In the genomic region with DNA sequence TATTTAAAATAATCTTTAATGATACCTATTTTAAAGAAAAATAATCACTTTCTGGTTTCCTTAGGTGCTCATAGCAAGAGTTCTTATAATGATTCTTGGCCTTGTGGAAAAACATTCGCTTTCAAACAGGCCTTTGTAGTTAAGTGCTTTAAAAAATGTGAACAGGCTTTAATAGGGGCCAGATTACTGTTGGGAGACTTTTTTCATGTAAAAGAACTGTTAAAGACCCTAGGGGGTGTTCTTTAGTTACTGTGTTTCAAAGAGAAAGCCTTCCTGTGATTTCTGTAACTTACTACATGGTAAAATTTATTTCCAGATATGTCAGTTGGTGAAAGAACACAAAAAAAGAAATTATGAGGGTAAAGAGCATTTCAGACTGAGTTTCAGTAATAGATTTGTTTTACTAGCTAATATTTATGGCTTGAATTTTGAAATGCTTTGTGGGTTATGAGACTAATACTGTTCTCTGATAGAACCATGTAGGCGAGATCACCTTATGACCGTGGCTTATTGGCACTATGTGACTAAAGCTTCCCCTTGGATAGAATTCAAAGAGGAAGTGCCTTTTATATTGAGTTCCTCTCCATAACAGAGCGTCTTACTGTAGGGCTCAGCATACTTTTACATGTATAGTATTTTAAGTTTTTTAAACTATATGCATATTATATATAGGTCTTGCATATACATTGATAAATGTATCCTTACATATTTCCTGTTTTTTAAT, we compare ENCODE assay signal across 13 cellular contexts.
DNase-seq lines count a peak whose midpoint lies in the region; ATAC-seq and TF ChIP-seq lines count a peak whose summit lies in the region.
"Had no signal": no experiment of that assay in that cellular context is flagged by ENCODE, and none has a peak within 500 bp of the region (broad histone marks: within the 10 kb centered on the region; RNA-seq: fewer than 3 reads in every experiment).

No MANE protein-coding gene starts in this region.

- H3K4me1 ChIP-seq in NT2/D1 (ENCODE audit: insufficient read depth, insufficient read length) (no peaks in the 10 kb centered on the region), mucosa of descending colon (ENCODE audit: low read depth) (no peaks in the 10 kb centered on the region), osteoblast (ENCODE audit: insufficient read depth, low read length) (no peaks in the 10 kb centered on the region), neuronal stem cell (ENCODE audit: control insufficient read depth in 2 of 2, insufficient read depth in 1 of 2, low read depth in 1 of 2, low read length in 2 of 2) (no peaks in the 10 kb centered on the region)

- peak overlapping the region; percentile 13 for H3K27ac ChIP-seq in epithelial cell of prostate
- H3K27ac ChIP-seq in osteoblast (ENCODE audit: low read depth, low read length) = no peak overlapping the region
- no peak overlapping the region for H3K27ac ChIP-seq in neuronal stem cell (replicated peaks; ENCODE audit: low read length)

- H2BK120ac ChIP-seq in neuronal stem cell (ENCODE audit: low read depth, low read length) = no peak overlapping the region

- H3K79me1 ChIP-seq in neuronal stem cell (ENCODE audit: low read depth, low read length) = peaks cover 2% of the 10 kb centered on the region

- H3K4me3 ChIP-seq in H7 (ENCODE audit: insufficient read depth, low read depth, low read length) = no peak overlapping the region
- no peak overlapping the region for H3K4me3 ChIP-seq in NT2/D1 (ENCODE audit: insufficient read length, low read depth)
- H3K4me3 ChIP-seq in mucosa of descending colon = no peak overlapping the region
- H3K4me3 ChIP-seq in osteoblast (ENCODE audit: insufficient read depth, low read length) = no peak overlapping the region
- no peak overlapping the region for H3K4me3 ChIP-seq in neuronal stem cell (ENCODE audit: low read length in 2 of 2)

- H2AFZ ChIP-seq in osteoblast (ENCODE audit: low read length) = no peak overlapping the region
- H2AFZ ChIP-seq in neuronal stem cell (ENCODE audit: low read length) = no peak overlapping the region

- no peak overlapping the region for H3K4ac ChIP-seq in neuronal stem cell (ENCODE audit: low read length)

- no peak overlapping the region for H2BK15ac ChIP-seq in neuronal stem cell (ENCODE audit: low read length)

- no peak overlapping the region for H2BK12ac ChIP-seq in neuronal stem cell (ENCODE audit: low read length)

- WGBS in neuronal stem cell (ENCODE audit: extremely low coverage in 2 of 2, insufficient read length in 2 of 2, insufficient replicate concordance in 1 of 2), 2 donors = no CpG with 5 or more reads among the region's 4 CpGs

- H3K36me3 ChIP-seq in H7 (replicated peaks; ENCODE audit: control insufficient read depth, insufficient read depth, low read length) = no peaks in the 10 kb centered on the region
- no peaks in the 10 kb centered on the region for H3K36me3 ChIP-seq in NT2/D1 (ENCODE audit: insufficient read depth, insufficient read length, low read length)
- H3K36me3 ChIP-seq in mucosa of descending colon (ENCODE audit: low read depth) = no peaks in the 10 kb centered on the region
- no peaks in the 10 kb centered on the region for H3K36me3 ChIP-seq in osteoblast (ENCODE audit: insufficient read depth, low read length)
- H3K36me3 ChIP-seq in neuronal stem cell (replicated peaks in 1 of 2; ENCODE audit: control insufficient read depth in 2 of 2, insufficient read depth in 2 of 2, low read length in 2 of 2) = peaks cover 0 to 33% of the 10 kb centered on the region in 2 donors

- H3K23ac ChIP-seq in neuronal stem cell (ENCODE audit: low read depth, low read length, poor library complexity) = no peak overlapping the region

- ATAC-seq in mucosa of descending colon = peak; percentile 93
- ATAC-seq: activated naive CD8-positive, alpha-beta T cell treated with anti-CD3 and anti-CD28 coated beads, Interleukin-2, amount 50 U/mL, for 24 hours; stimulated activated memory B cell treated with anti-CD40 and anti-IgM and Interleukin-4, amounts not matched to agents 10 μg/mL and 1 μg/mL and 100 μg/mL, for 72 hours had no signal

- H3K14ac ChIP-seq in neuronal stem cell (ENCODE audit: low read length) = no peak overlapping the region

- no peak for TF ChIP-seq CTCF in mucosa of descending colon (IDR thresholded peaks at IDR 0.05)
- no peak for TF ChIP-seq CTCF in osteoblast (IDR thresholded peaks at IDR 0.05; ENCODE audit: extremely low read depth, low read depth, low read length)

- H4K8ac ChIP-seq in neuronal stem cell (ENCODE audit: low read depth, low read length) = no peak overlapping the region

- H3K4me2 ChIP-seq in osteoblast (ENCODE audit: insufficient read depth, low read length) (no peak overlapping the region), neuronal stem cell (ENCODE audit: insufficient read depth, low read length, poor library complexity, severe bottlenecking) (no peak overlapping the region)

- H3K18ac ChIP-seq in neuronal stem cell (ENCODE audit: low read length) = no peak overlapping the region

- H3K9me3 ChIP-seq in NT2/D1 (ENCODE audit: insufficient read depth, low read length) = no peaks in the 10 kb centered on the region
- no peaks in the 10 kb centered on the region for H3K9me3 ChIP-seq in mucosa of descending colon
- no peaks in the 10 kb centered on the region for H3K9me3 ChIP-seq in osteoblast (ENCODE audit: low read depth, low read length)
- H3K9me3 ChIP-seq in neuronal stem cell (replicated peaks in 1 of 2; ENCODE audit: control insufficient read depth in 2 of 2, insufficient read depth in 1 of 2, low read depth in 1 of 2, low read length in 2 of 2) = peaks cover 0 to 14% of the 10 kb centered on the region in 2 donors

- no peaks in the 10 kb centered on the region for H4K20me1 ChIP-seq in osteoblast (ENCODE audit: insufficient read depth, low read length)

- no peaks in the 10 kb centered on the region for H3K79me2 ChIP-seq in osteoblast (ENCODE audit: insufficient read depth, low read length)

- H2BK5ac ChIP-seq in neuronal stem cell (ENCODE audit: low read length) = no peak overlapping the region

- intact Hi-C loops in mucosa of descending colon (cut with DNase I, micrococcal nuclease) = no loop called here

- H3K9ac ChIP-seq in NT2/D1 (ENCODE audit: insufficient read length, low read depth) (no peak overlapping the region), neuronal stem cell (ENCODE audit: low read depth, low read length, poor library complexity) (no peak overlapping the region)

- H2AK5ac ChIP-seq in neuronal stem cell (ENCODE audit: low read depth, low read length) = no peak overlapping the region

- DNase-seq in H7 (peak; percentile 5), NT2/D1 (ENCODE audit: low read depth, low spot score) (peak; percentile 5), epithelial cell of prostate (ENCODE audit: low read depth, low spot score) (no peak), mucosa of descending colon (peak in 1 of 3 donors; percentile 28), DMS53 treated with DMSO at 0.1 percent for 48 hours (lab: John Stamatoyannopoulos, UW; ENCODE audit: unreplicated experiment) (no peak), osteoblast (ENCODE audit: insufficient read length, low spot score, missing footprints) (no peak), neuronal stem cell (ENCODE audit: low spot score) (no peak)
- DNase-seq: activated naive CD8-positive, alpha-beta T cell treated with anti-CD3 and anti-CD28 coated beads, Interleukin-2, amount 50 U/mL, for 24 hours; DMS79 treated with DMSO at 0.1 percent for 48 hours; immature natural killer cell; retina; stimulated activated CD4-positive, alpha-beta T cell treated with anti-CD3 and anti-CD28 coated beads, Interleukin-4, amount 100 ng/mL, for 1 hour had no signal

- no peak overlapping the region for H4K91ac ChIP-seq in neuronal stem cell (ENCODE audit: low read depth, low read length, poor library complexity)

- H3K27me3 ChIP-seq in H7 (ENCODE audit: control insufficient read depth, insufficient read depth, low read length) (no peaks in the 10 kb centered on the region), NT2/D1 (ENCODE audit: insufficient read depth, insufficient read length) (no peaks in the 10 kb centered on the region), osteoblast (ENCODE audit: insufficient read depth, low read length) (no peaks in the 10 kb centered on the region), neuronal stem cell (ENCODE audit: control insufficient read depth in 3 of 3, insufficient read depth in 3 of 3, low read depth in 1 of 3, low read length in 3 of 3) (no peaks in the 10 kb centered on the region)

Comparison
In these comparisons a context has a peak if more than half of its experiments do, and no peak if none do; other contexts are left out.
1. DNase-seq: peak in H7 (single experiment) and NT2/D1 (single experiment); none in epithelial cell of prostate (single experiment), DMS53 treated with DMSO at 0.1 percent for 48 hours (single experiment), osteoblast (single experiment) and neuronal stem cell (single experiment).